ENCODE assay signal across 7 cellular contexts in genomic region chr5:132369012-132369470, GRCh38. TPM values are rescaled to one million over a fixed set of nuclear protein-coding genes. Genes with fewer than 3 reads are reported as not detected.
DNase-seq lines count a peak whose midpoint lies in the region; ATAC-seq lines count a peak whose summit lies in the region.

No MANE protein-coding gene starts in this region.

- H3K4me1 ChIP-seq in naive thymus-derived CD4-positive, alpha-beta T cell (ENCODE audit: control insufficient read depth in 2 of 2, insufficient read depth in 2 of 2, low read length in 2 of 2): peaks cover 7 to 11% of the 10 kb centered on the region in 2 donors

- H3K27me3 Mint-ChIP-seq in naive thymus-derived CD4-positive, alpha-beta T cell: no peaks in the 10 kb centered on the region

- peaks cover 0 to 7% (median 4%) of the 10 kb centered on the region in 5 donors for H3K36me3 Mint-ChIP-seq in naive thymus-derived CD4-positive, alpha-beta T cell

- H3K4me1 Mint-ChIP-seq in naive thymus-derived CD4-positive, alpha-beta T cell: peaks cover 12 to 40% (median 30%) of the 10 kb centered on the region in 7 donors

- peak overlapping the region in 8 of 9 donors; percentile 58 to 93 (median 89) for H3K27ac Mint-ChIP-seq in naive thymus-derived CD4-positive, alpha-beta T cell

- intact Hi-C loops in naive thymus-derived CD4-positive, alpha-beta T cell (cut with micrococcal nuclease): loop anchor here (1.0 to 10.0 kb wide), 5 partner anchors 74 to 368 kb away; partner anchors contain the start of genes SLC22A4 (in 2 of the 2) and KIF3A (in 1 of the 2)

- CTCF ChIA-PET in naive thymus-derived CD4-positive, alpha-beta T cell (lab: Charles Lee): interaction anchor here (0.6 to 1.4 kb wide), 3 partner anchors 17 to 132 kb away, joined by 3 to 8 read pairs (median 7); no protein-coding TSS in a partner anchor

- H3K27ac ChIP-seq in cingulate gyrus (ENCODE audit: low read depth, low read length): peak overlapping the region; percentile 54
- peak overlapping the region; percentile 91 for H3K27ac ChIP-seq in naive thymus-derived CD4-positive, alpha-beta T cell (ENCODE audit: low read depth, low read length)

- POLR2A ChIA-PET in naive thymus-derived CD4-positive, alpha-beta T cell (lab: Charles Lee): interaction anchor here (0.6 to 1.7 kb wide), 10 partner anchors 10 to 1221 kb away, joined by 3 to 5 read pairs (median 4); partner anchors contain the start of genes IRF1, KIF3A and RAD50

- H3K4me3 Mint-ChIP-seq in naive thymus-derived CD4-positive, alpha-beta T cell: peak overlapping the region; percentile 76 to 92 (median 87)

- no peaks in the 10 kb centered on the region for H3K9me3 Mint-ChIP-seq in naive thymus-derived CD4-positive, alpha-beta T cell

- H3K9me3 ChIP-seq in MG63: no peaks in the 10 kb centered on the region
- H3K9me3 ChIP-seq in naive thymus-derived CD4-positive, alpha-beta T cell (ENCODE audit: control insufficient read depth in 2 of 3, low read length in 3 of 3): no peaks in the 10 kb centered on the region

- peak overlapping the region; percentile 62 for H3K4me3 ChIP-seq in MG63
- H3K4me3 ChIP-seq in naive thymus-derived CD4-positive, alpha-beta T cell (ENCODE audit: low read length): peak overlapping the region; percentile 72

- DNase-seq in MG63: no peak
- DNase-seq in naive thymus-derived CD4-positive, alpha-beta T cell: no peak

- peaks cover 10% of the 10 kb centered on the region for H3K36me3 ChIP-seq in MG63
- peaks cover 0 to 5% (median 4%) of the 10 kb centered on the region in 3 experiments for H3K36me3 ChIP-seq in naive thymus-derived CD4-positive, alpha-beta T cell (ENCODE audit: control insufficient read depth in 2 of 3, insufficient read depth in 3 of 3, low read length in 3 of 3)

- no peaks in the 10 kb centered on the region; the same call in 1 of the 2 replicates for H3K27me3 ChIP-seq in MG63
- H3K27me3 ChIP-seq in naive thymus-derived CD4-positive, alpha-beta T cell (ENCODE audit: control insufficient read depth in 2 of 2, insufficient read depth in 2 of 2, low read length in 2 of 2): no peaks in the 10 kb centered on the region

- ATAC-seq in GM18873 (IDR thresholded peaks at IDR 0.05; ENCODE audit: low FRiP score, unreplicated experiment) (peak; percentile 13), HG02970 (IDR thresholded peaks at IDR 0.05; ENCODE audit: low FRiP score, unreplicated experiment) (no peak), HG03095 (IDR thresholded peaks at IDR 0.05; ENCODE audit: unreplicated experiment) (no peak), GM18511 (IDR thresholded peaks at IDR 0.05; ENCODE audit: unreplicated experiment) (no peak)
- no peak for ATAC-seq in naive thymus-derived CD4-positive, alpha-beta T cell

RNA-seq across cellular contexts. Expression of gene SLC22A5, which starts 0.5 kb away (rescaled TPM):
- total RNA-seq in MG63 (2014; rRNA removed; shearing (Covaris generic); ENCODE audit: low replicate concordance): 22.5 and 26.4 TPM in 2 replicates
- total RNA-seq in naive thymus-derived CD4-positive, alpha-beta T cell: 10 to 100 TPM in 1 of 5 experiments, 1 to 10 TPM in 4; 6.8 to 10.8 (median 8.0) TPM
- polyA plus RNA-seq in naive thymus-derived CD4-positive, alpha-beta T cell: 1 to 10 TPM; 1.8 to 3.6 TPM
